ENCODE assay signal across 9 cellular contexts in the genomic region with DNA sequence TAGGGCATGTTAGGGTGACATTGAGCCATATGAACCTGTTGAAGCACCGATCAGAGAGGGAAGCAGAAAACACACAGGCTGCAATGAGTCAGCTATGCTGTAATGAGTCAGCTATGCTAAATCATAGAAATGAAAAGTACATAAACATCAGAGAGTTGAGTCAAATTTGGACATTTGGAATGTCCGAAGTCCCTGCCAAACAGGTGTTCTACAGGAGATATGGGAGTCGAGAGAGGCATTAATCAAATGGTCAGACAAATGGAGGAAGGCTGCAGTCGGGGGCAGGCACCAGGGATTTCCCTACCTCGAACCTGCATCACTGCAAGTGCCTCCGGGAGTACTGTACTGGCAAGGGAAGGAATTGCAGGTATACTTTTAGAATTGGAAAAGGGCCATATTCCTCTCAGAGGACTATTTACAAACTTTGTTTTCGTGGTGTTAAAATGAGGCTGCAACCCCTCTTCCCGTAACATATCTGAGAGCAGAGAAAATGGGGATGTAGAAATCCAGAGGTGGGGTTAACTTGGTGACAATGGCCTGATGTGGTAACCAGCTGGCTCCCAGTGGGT. TPM values are rescaled to one million over a fixed set of nuclear protein-coding genes. Genes with fewer than 3 reads are reported as not detected.
DNase-seq lines count a peak whose midpoint lies in the region; ATAC-seq and TF ChIP-seq lines count a peak whose summit lies in the region.
"Had no signal": no experiment of that assay in that cellular context is flagged by ENCODE, and none has a peak within 500 bp of the region (broad histone marks: within the 10 kb centered on the region; RNA-seq: fewer than 3 reads in every experiment).

No MANE protein-coding gene starts in this region.

- ATAC-seq in body of pancreas, result peak; percentile 88
- no peak for ATAC-seq in left lobe of liver

- H3K36me3 ChIP-seq in HEK293 (ENCODE audit: control insufficient read depth in 2 of 2, insufficient read depth in 1 of 2, low read length in 2 of 2) (no peaks in the 10 kb centered on the region), body of pancreas (replicated peaks in 1 of 2; ENCODE audit: insufficient read depth in 1 of 2, low read depth in 2 of 2) (no peaks in the 10 kb centered on the region), esophagus squamous epithelium (no peaks in the 10 kb centered on the region)
- H3K36me3 ChIP-seq: BLaER1 had no signal

- no peaks in the 10 kb centered on the region for H3K9me3 ChIP-seq in HEK293 (ENCODE audit: control insufficient read depth, insufficient read depth, low read depth, low read length)
- H3K9me3 ChIP-seq in body of pancreas, result no peaks in the 10 kb centered on the region
- no peaks in the 10 kb centered on the region for H3K9me3 ChIP-seq in esophagus squamous epithelium
- H3K9me3 ChIP-seq: BLaER1 had no signal

- H3K4me3 Mint-ChIP-seq in activated CD4-positive, alpha-beta T cell treated with anti-CD3 and anti-CD28 coated beads, Interleukin-2, amount 10 ng/mL, durations not matched to agents 24 days and 14 days, result peak overlapping the region; percentile 49

- H3K4me1 ChIP-seq in HEK293 (ENCODE audit: control insufficient read depth, insufficient read depth, low read length) (no peaks in the 10 kb centered on the region), body of pancreas (peaks cover 10% of the 10 kb centered on the region), esophagus squamous epithelium (peaks cover 0 to 12% (median 6%) of the 10 kb centered on the region in 3 donors)
- H3K4me1 ChIP-seq: BLaER1 had no signal

- peak overlapping the region; percentile 59 for H3K27ac Mint-ChIP-seq in activated CD4-positive, alpha-beta T cell treated with anti-CD3 and anti-CD28 coated beads, Interleukin-2, amount 10 ng/mL, durations not matched to agents 24 days and 14 days

- DNase-seq in activated CD4-positive, alpha-beta T cell treated with anti-CD3 and anti-CD28 coated beads, Interleukin-2, amount 10 ng/mL, durations not matched to agents 24 days and 14 days, result peak; percentile 75
- DNase-seq in activated CD4-positive, alpha-beta T cell treated with anti-CD3 and anti-CD28 coated beads for 4 hours, result no peak
- DNase-seq in MV-4-11 (lab: John Stamatoyannopoulos, UW), result peak; percentile 54
- DNase-seq in body of pancreas, result peak; percentile 31 to 70 (median 38)
- peak; percentile 7 for DNase-seq in skeletal muscle cell (ENCODE audit: low read depth)
- no peak for DNase-seq in esophagus squamous epithelium (lab: John Stamatoyannopoulos, UW)
- DNase-seq in left lobe of liver (ENCODE audit: low spot score), result no peak

- TF ChIP-seq POLR2A in body of pancreas (IDR thresholded peaks at IDR 0.05) (no peak), esophagus squamous epithelium (IDR thresholded peaks at IDR 0.05) (no peak)

- H3K27ac ChIP-seq in HEK293 (ENCODE audit: extremely low read depth, low read depth, low read length) (no peak overlapping the region), body of pancreas (peak overlapping the region in 1 of 4 donors; percentile 2), esophagus squamous epithelium (peak overlapping the region in 2 of 4 donors; percentile 6 to 8)
- H3K27ac ChIP-seq: BLaER1 had no signal

- CTCF ChIA-PET in HEK293 (lab: Yijun Ruan, JAX), result interaction anchor here (0.5 to 0.9 kb wide), 6 partner anchors 16 to 494 kb away, joined by 3 to 4 read pairs (median 3); no protein-coding TSS in a partner anchor

- no peaks in the 10 kb centered on the region for H3K36me3 Mint-ChIP-seq in activated CD4-positive, alpha-beta T cell treated with anti-CD3 and anti-CD28 coated beads, Interleukin-2, amount 10 ng/mL, durations not matched to agents 24 days and 14 days (ENCODE audit: low read depth)

- no peaks in the 10 kb centered on the region for H3K9me3 Mint-ChIP-seq in activated CD4-positive, alpha-beta T cell treated with anti-CD3 and anti-CD28 coated beads, Interleukin-2, amount 10 ng/mL, durations not matched to agents 24 days and 14 days

- H3K4me3 ChIP-seq in HEK293 (ENCODE audit: low read depth, low read length), result no peak overlapping the region
- no peak overlapping the region for H3K4me3 ChIP-seq in body of pancreas
- H3K4me3 ChIP-seq in skeletal muscle cell (ENCODE audit: low read depth, low read length), result no peak overlapping the region
- H3K4me3 ChIP-seq in esophagus squamous epithelium, result peak overlapping the region in 1 of 4 donors; percentile 48
- H3K4me3 ChIP-seq: BLaER1 had no signal

- no peaks in the 10 kb centered on the region for H3K27me3 ChIP-seq in body of pancreas
- H3K27me3 ChIP-seq in esophagus squamous epithelium, result peaks cover 0 to 2% (median 0%) of the 10 kb centered on the region in 4 donors
- H3K27me3 ChIP-seq: BLaER1 had no signal

- POLR2A ChIA-PET in HEK293 (lab: Yijun Ruan, JAX), result no interaction called here

- 15% methylated on average over 8 of the region's 8 CpGs for WGBS in body of pancreas, 2 donors
- WGBS in esophagus squamous epithelium, 2 donors, result 20 to 31% methylated on average over 8 of the region's 8 CpGs

- H3K4me1 Mint-ChIP-seq in activated CD4-positive, alpha-beta T cell treated with anti-CD3 and anti-CD28 coated beads, Interleukin-2, amount 10 ng/mL, durations not matched to agents 24 days and 14 days, result peaks cover 23% of the 10 kb centered on the region

- intact Hi-C loops in activated CD4-positive, alpha-beta T cell treated with anti-CD3 and anti-CD28 coated beads, Interleukin-2, amount 10 ng/mL, durations not matched to agents 24 days and 14 days (cut with micrococcal nuclease), result loop anchor here (1.0 kb wide), 2 partner anchors 9 to 15 kb away; partner anchors contain the start of gene ZC3HAV1
- intact Hi-C loops in body of pancreas (cut with DNase I) (no loop called here), esophagus squamous epithelium (cut with DNase I) (no loop called here)

- TF ChIP-seq CTCF in HEK293 (tag by site-specific recombination; IDR thresholded peaks at IDR 0.05), result no peak
- peak in 3 of 7 experiments; percentile 22 to 32 (median 25) for TF ChIP-seq CTCF in body of pancreas (IDR thresholded peaks at IDR 0.05)
- peak in 2 of 6 experiments; percentile 12 to 44 for TF ChIP-seq CTCF in esophagus squamous epithelium (IDR thresholded peaks at IDR 0.05)

- H3K27me3 Mint-ChIP-seq in activated CD4-positive, alpha-beta T cell treated with anti-CD3 and anti-CD28 coated beads, Interleukin-2, amount 10 ng/mL, durations not matched to agents 24 days and 14 days, result no peaks in the 10 kb centered on the region

TF ChIP-seq in HEK293, 187 proteins besides CTCF, POLR2A, EP300 and RAD21 (continues in another document):
- TF ChIP-seq ZNF626 (tag by site-specific recombination; IDR thresholded peaks at IDR 0.05) (no peak), ZNF791 (tag by site-specific recombination; IDR thresholded peaks at IDR 0.05) (no peak), ZNF776 (tag by site-specific recombination; IDR thresholded peaks at IDR 0.05; ENCODE audit: borderline replicate concordance) (no peak), ZNF24 (tag by site-specific recombination; IDR thresholded peaks at IDR 0.05) (no peak), ZNF398 (tag by site-specific recombination; IDR thresholded peaks at IDR 0.05) (no peak), ZBTB17 (tag by site-specific recombination; IDR thresholded peaks at IDR 0.05) (peak; percentile 21; the same call in 1 of the 2 replicates), REST (tag by site-specific recombination; IDR thresholded peaks at IDR 0.05) (no peak)

RNA-seq across cellular contexts. Expression of gene ZC3HAV1, which starts 8.8 kb away (rescaled TPM):
- 86.1 and 90.5 TPM in 2 replicates for total RNA-seq in activated CD4-positive, alpha-beta T cell treated with anti-CD3 and anti-CD28 coated beads, Interleukin-2, amount 10 ng/mL, durations not matched to agents 24 days and 14 days
- total RNA-seq in body of pancreas (10 to 100 TPM; 13.5 to 14.5 TPM), esophagus squamous epithelium (10 to 100 TPM; 27.7 to 34.7 (median 29.2) TPM), left lobe of liver (16.8 TPM)

Comparison
In these comparisons a context has a peak if more than half of its experiments do, and no peak if none do; other contexts are left out.
1. DNase-seq: peak in activated CD4-positive, alpha-beta T cell treated with anti-CD3 and anti-CD28 coated beads, Interleukin-2, amount 10 ng/mL, durations not matched to agents 24 days and 14 days (single experiment), MV-4-11 (single experiment), body of pancreas (4 of 4) and skeletal muscle cell (single experiment); none in activated CD4-positive, alpha-beta T cell treated with anti-CD3 and anti-CD28 coated beads for 4 hours (0 of 2), esophagus squamous epithelium (single experiment) and left lobe of liver (single experiment).